ENCODE assay signal across 1 cellular context in the genomic region with DNA sequence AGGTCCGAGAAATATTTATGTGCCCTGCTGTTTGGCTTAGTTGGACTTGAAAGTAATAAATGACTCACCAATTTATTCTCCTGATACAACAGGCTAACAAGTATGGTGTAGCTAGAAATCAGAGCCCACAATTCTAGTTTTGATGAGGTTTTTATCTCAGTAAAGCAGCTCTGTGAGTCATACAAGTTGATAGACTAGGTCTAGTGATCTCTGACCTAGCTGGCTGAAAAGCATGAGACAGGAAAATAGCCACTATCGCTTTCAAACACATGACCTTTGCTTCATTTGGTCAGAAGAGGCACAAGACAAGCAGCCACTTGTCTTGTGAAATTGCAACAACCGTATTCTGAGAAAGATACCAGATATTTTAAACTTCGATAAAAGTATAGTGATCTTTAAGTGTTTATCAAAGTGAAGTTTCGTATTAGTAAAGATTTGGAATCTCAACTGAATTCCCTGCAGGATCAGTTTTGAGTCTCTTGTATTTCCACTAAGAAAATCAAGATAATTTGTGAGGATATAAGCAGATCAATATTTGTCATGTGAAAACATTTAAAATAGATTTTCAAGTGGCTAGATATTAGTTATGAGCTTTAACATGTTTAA.
TF ChIP-seq lines count a peak whose summit lies in the region.

No MANE protein-coding gene starts in this region.

TF ChIP-seq in HepG2, 621 proteins besides CTCF, POLR2A, EP300 and RAD21 (continued from another document and continues in another):
- peak; percentile 73 for TF ChIP-seq GFI1 (CRISPR knock-in tag; IDR thresholded peaks at IDR 0.05; ENCODE audit: borderline replicate concordance)
- no peak for TF ChIP-seq ZNF17 (CRISPR knock-in tag; IDR thresholded peaks at IDR 0.05)
- TF ChIP-seq PLRG1 (conservative IDR thresholded peaks at IDR 0.05), result no peak
- TF ChIP-seq EED (CRISPR knock-in tag; IDR thresholded peaks at IDR 0.05), result no peak
- no peak for TF ChIP-seq HNRNPL (IDR thresholded peaks at IDR 0.05; ENCODE audit: low read depth, low read length)
- TF ChIP-seq RXRA (CRISPR knock-in tag; IDR thresholded peaks at IDR 0.05), result no peak; the same call in 1 of the 2 replicates
- no peak for TF ChIP-seq ZNF451 (CRISPR knock-in tag; IDR thresholded peaks at IDR 0.05)
- no peak for TF ChIP-seq SP140L (CRISPR knock-in tag; IDR thresholded peaks at IDR 0.05; ENCODE audit: borderline replicate concordance)
- TF ChIP-seq MBD4 (IDR thresholded peaks at IDR 0.05; ENCODE audit: borderline replicate concordance, low read length), result no peak
- no peak for TF ChIP-seq ERF (CRISPR knock-in tag; IDR thresholded peaks at IDR 0.05)
- no peak for TF ChIP-seq LCORL (IDR thresholded peaks at IDR 0.05)
- no peak for TF ChIP-seq LCORL (CRISPR knock-in tag; IDR thresholded peaks at IDR 0.05)
- no peak for TF ChIP-seq E2F2 (CRISPR knock-in tag; IDR thresholded peaks at IDR 0.05; ENCODE audit: borderline replicate concordance)
- TF ChIP-seq, protein P1, sequence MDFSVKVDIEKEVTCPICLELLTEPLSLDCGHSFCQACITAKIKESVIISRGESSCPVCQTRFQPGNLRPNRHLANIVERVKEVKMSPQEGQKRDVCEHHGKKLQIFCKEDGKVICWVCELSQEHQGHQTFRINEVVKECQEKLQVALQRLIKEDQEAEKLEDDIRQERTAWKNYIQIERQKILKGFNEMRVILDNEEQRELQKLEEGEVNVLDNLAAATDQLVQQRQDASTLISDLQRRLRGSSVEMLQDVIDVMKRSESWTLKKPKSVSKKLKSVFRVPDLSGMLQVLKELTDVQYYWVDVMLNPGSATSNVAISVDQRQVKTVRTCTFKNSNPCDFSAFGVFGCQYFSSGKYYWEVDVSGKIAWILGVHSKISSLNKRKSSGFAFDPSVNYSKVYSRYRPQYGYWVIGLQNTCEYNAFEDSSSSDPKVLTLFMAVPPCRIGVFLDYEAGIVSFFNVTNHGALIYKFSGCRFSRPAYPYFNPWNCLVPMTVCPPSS (IDR thresholded peaks at IDR 0.05), result no peak
- peak; percentile 57; the same call in 1 of the 2 replicates for TF ChIP-seq ZNF792 (CRISPR knock-in tag; IDR thresholded peaks at IDR 0.05)
- TF ChIP-seq, protein P2, sequence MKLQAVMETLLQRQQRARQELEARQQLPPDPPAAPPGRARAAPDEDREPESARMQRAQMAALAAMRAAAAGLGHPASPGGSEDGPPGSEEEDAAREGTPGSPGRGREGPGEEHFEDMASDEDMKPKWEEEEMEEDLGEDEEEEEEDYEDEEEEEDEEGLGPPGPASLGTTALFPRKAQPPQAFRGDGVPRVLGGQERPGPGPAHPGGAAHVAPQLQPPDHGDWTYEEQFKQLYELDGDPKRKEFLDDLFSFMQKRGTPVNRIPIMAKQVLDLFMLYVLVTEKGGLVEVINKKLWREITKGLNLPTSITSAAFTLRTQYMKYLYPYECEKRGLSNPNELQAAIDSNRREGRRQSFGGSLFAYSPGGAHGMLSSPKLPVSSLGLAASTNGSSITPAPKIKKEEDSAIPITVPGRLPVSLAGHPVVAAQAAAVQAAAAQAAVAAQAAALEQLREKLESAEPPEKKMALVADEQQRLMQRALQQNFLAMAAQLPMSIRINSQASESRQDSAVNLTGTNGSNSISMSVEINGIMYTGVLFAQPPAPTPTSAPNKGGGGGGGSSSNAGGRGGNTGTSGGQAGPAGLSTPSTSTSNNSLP (IDR thresholded peaks at IDR 0.05; ENCODE audit: low read depth, low read length), result peak; percentile 83
- no peak for TF ChIP-seq SIN3B (IDR thresholded peaks at IDR 0.05; ENCODE audit: low read length)
- no peak for TF ChIP-seq ZSCAN31 (CRISPR knock-in tag; IDR thresholded peaks at IDR 0.05; ENCODE audit: low read depth)
- TF ChIP-seq, protein P3, sequence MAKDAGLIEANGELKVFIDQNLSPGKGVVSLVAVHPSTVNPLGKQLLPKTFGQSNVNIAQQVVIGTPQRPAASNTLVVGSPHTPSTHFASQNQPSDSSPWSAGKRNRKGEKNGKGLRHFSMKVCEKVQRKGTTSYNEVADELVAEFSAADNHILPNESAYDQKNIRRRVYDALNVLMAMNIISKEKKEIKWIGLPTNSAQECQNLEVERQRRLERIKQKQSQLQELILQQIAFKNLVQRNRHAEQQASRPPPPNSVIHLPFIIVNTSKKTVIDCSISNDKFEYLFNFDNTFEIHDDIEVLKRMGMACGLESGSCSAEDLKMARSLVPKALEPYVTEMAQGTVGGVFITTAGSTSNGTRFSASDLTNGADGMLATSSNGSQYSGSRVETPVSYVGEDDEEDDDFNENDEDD (CRISPR knock-in tag; IDR thresholded peaks at IDR 0.05; ENCODE audit: borderline replicate concordance), result no peak
- TF ChIP-seq, protein P4, sequence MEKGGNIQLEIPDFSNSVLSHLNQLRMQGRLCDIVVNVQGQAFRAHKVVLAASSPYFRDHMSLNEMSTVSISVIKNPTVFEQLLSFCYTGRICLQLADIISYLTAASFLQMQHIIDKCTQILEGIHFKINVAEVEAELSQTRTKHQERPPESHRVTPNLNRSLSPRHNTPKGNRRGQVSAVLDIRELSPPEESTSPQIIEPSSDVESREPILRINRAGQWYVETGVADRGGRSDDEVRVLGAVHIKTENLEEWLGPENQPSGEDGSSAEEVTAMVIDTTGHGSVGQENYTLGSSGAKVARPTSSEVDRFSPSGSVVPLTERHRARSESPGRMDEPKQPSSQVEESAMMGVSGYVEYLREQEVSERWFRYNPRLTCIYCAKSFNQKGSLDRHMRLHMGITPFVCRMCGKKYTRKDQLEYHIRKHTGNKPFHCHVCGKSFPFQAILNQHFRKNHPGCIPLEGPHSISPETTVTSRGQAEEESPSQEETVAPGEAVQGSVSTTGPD (CRISPR knock-in tag; IDR thresholded peaks at IDR 0.05), result no peak
- no peak for TF ChIP-seq TEF (CRISPR knock-in tag; IDR thresholded peaks at IDR 0.05)
- no peak for TF ChIP-seq ZNF326 (CRISPR knock-in tag; IDR thresholded peaks at IDR 0.05; ENCODE audit: borderline replicate concordance)
- TF ChIP-seq FOXO1 (CRISPR knock-in tag; IDR thresholded peaks at IDR 0.05), result peak; percentile 51; the same call in 1 of the 2 replicates
- no peak for TF ChIP-seq KDM2A (CRISPR knock-in tag; IDR thresholded peaks at IDR 0.05; ENCODE audit: borderline replicate concordance, low read depth)
- TF ChIP-seq ZSCAN21 (CRISPR knock-in tag; IDR thresholded peaks at IDR 0.05; ENCODE audit: borderline replicate concordance), result no peak
- no peak for TF ChIP-seq ZNF33A (CRISPR knock-in tag; IDR thresholded peaks at IDR 0.05; ENCODE audit: borderline replicate concordance)
- TF ChIP-seq MED8 (CRISPR knock-in tag; IDR thresholded peaks at IDR 0.05; ENCODE audit: insufficient replicate concordance), result no peak
- TF ChIP-seq RBAK (CRISPR knock-in tag; IDR thresholded peaks at IDR 0.05), result no peak
- no peak for TF ChIP-seq ZNF282 (IDR thresholded peaks at IDR 0.05; ENCODE audit: partially characterized antibody)
- no peak for TF ChIP-seq TCF12 (IDR thresholded peaks at IDR 0.05)
- no peak for TF ChIP-seq TCF12 (CRISPR knock-in tag; IDR thresholded peaks at IDR 0.05)
- no peak for TF ChIP-seq TEAD2 (CRISPR knock-in tag; IDR thresholded peaks at IDR 0.05)
- TF ChIP-seq SIX1 (CRISPR knock-in tag; IDR thresholded peaks at IDR 0.05; ENCODE audit: borderline replicate concordance), result peak; percentile 56; the same call in 1 of the 2 replicates
- no peak for TF ChIP-seq ATF4 (CRISPR knock-in tag; IDR thresholded peaks at IDR 0.05)
- no peak for TF ChIP-seq TFDP2 (CRISPR knock-in tag; IDR thresholded peaks at IDR 0.05)
- TF ChIP-seq, protein P5, sequence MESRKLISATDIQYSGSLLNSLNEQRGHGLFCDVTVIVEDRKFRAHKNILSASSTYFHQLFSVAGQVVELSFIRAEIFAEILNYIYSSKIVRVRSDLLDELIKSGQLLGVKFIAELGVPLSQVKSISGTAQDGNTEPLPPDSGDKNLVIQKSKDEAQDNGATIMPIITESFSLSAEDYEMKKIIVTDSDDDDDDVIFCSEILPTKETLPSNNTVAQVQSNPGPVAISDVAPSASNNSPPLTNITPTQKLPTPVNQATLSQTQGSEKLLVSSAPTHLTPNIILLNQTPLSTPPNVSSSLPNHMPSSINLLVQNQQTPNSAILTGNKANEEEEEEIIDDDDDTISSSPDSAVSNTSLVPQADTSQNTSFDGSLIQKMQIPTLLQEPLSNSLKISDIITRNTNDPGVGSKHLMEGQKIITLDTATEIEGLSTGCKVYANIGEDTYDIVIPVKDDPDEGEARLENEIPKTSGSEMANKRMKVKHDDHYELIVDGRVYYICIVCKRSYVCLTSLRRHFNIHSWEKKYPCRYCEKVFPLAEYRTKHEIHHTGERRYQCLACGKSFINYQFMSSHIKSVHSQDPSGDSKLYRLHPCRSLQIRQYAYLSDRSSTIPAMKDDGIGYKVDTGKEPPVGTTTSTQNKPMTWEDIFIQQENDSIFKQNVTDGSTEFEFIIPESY (CRISPR knock-in tag; IDR thresholded peaks at IDR 0.05), result no peak
- TF ChIP-seq HNRNPH1 (optimal IDR thresholded peaks at IDR 0.05; ENCODE audit: low read depth, low read length), result no peak
- no peak for TF ChIP-seq ZNF3 (CRISPR knock-in tag; IDR thresholded peaks at IDR 0.05)
- TF ChIP-seq ZNF790 (CRISPR knock-in tag; IDR thresholded peaks at IDR 0.05; ENCODE audit: borderline replicate concordance), result no peak
- TF ChIP-seq DNMT1 (CRISPR knock-in tag; IDR thresholded peaks at IDR 0.05), result no peak
- no peak for TF ChIP-seq SMYD3 (CRISPR knock-in tag; IDR thresholded peaks at IDR 0.05)
- no peak for TF ChIP-seq KLF6 (CRISPR knock-in tag; IDR thresholded peaks at IDR 0.05)
- no peak for TF ChIP-seq ZBTB20 (CRISPR knock-in tag; IDR thresholded peaks at IDR 0.05; ENCODE audit: borderline replicate concordance, low read depth)
- TF ChIP-seq ZNF850 (CRISPR knock-in tag; conservative IDR thresholded peaks at IDR 0.05), result no peak
- no peak for TF ChIP-seq KDM1A (CRISPR knock-in tag; IDR thresholded peaks at IDR 0.05)
- no peak for TF ChIP-seq ESRRA (CRISPR knock-in tag; IDR thresholded peaks at IDR 0.05; ENCODE audit: low read depth)
- no peak for TF ChIP-seq KLF11 (CRISPR knock-in tag; IDR thresholded peaks at IDR 0.05)
- TF ChIP-seq ZNF367 (CRISPR knock-in tag; IDR thresholded peaks at IDR 0.05; ENCODE audit: borderline replicate concordance), result no peak
- TF ChIP-seq, protein P6, sequence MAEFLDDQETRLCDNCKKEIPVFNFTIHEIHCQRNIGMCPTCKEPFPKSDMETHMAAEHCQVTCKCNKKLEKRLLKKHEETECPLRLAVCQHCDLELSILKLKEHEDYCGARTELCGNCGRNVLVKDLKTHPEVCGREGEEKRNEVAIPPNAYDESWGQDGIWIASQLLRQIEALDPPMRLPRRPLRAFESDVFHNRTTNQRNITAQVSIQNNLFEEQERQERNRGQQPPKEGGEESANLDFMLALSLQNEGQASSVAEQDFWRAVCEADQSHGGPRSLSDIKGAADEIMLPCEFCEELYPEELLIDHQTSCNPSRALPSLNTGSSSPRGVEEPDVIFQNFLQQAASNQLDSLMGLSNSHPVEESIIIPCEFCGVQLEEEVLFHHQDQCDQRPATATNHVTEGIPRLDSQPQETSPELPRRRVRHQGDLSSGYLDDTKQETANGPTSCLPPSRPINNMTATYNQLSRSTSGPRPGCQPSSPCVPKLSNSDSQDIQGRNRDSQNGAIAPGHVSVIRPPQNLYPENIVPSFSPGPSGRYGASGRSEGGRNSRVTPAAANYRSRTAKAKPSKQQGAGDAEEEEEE (CRISPR knock-in tag; IDR thresholded peaks at IDR 0.05; ENCODE audit: borderline replicate concordance), result no peak
- no peak for TF ChIP-seq ZNF720 (CRISPR knock-in tag; IDR thresholded peaks at IDR 0.05)
- TF ChIP-seq, protein P7, sequence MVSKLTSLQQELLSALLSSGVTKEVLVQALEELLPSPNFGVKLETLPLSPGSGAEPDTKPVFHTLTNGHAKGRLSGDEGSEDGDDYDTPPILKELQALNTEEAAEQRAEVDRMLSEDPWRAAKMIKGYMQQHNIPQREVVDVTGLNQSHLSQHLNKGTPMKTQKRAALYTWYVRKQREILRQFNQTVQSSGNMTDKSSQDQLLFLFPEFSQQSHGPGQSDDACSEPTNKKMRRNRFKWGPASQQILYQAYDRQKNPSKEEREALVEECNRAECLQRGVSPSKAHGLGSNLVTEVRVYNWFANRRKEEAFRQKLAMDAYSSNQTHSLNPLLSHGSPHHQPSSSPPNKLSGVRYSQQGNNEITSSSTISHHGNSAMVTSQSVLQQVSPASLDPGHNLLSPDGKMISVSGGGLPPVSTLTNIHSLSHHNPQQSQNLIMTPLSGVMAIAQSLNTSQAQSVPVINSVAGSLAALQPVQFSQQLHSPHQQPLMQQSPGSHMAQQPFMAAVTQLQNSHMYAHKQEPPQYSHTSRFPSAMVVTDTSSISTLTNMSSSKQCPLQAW (CRISPR knock-in tag; IDR thresholded peaks at IDR 0.05), result no peak
